21 cellular contexts compared by ENCODE assay signal in the genomic region with DNA sequence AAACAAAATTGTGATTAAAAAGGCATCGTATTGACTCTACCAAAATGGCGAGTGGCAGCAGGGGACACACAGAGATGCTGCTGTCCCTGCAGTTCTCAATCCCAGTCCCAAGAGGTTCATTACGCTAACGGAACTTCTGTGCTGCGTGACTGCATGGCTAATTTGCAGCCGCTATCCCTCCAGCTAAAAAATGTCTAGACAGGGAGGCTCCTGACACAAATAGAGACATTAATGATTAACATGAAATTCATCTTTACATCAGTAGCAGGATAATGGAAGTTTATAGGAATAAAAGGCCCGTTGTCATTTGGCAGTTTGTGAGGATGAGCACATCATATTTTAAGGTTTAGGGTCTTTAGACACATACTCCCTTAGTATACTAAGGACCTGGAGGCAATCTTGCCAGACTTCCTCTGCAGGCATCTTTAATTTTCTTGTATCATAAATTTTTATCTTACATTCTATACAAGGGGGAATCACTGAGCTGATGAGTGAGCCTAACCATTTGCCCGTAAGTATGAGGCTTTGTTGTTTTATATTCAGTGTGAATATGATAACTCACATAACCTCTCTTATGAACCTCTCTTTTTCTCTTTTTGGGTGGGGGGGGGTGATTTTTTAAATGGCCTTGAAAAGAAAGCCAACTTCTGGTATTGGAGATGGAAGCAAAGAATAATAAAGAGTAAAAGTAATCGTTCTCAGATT.
A peak's percentile ranks its signal among the peaks of the same experiment; 100 is the strongest.
DNase-seq lines count a peak whose midpoint lies in the region; ATAC-seq, FAIRE-seq and TF ChIP-seq lines count a peak whose summit lies in the region.
"Had no signal": no experiment of that assay in that cellular context is flagged by ENCODE, and none has a peak within 500 bp of the region (broad histone marks: within the 10 kb centered on the region; RNA-seq: fewer than 3 reads in every experiment).

No MANE protein-coding gene starts in this region.

- no peaks in the 10 kb centered on the region for H3K36me3 ChIP-seq in BE2C
- H3K36me3 ChIP-seq: MG63, SJCRH30 had no signal

- no peak overlapping the region for H3K27ac ChIP-seq in coronary artery
- H3K27ac ChIP-seq: C4-2B, SJCRH30 had no signal

- ATAC-seq in Right ventricle myocardium inferior: no peak
- ATAC-seq in HG03442 (IDR thresholded peaks at IDR 0.05; ENCODE audit: unreplicated experiment): no peak

- no peaks in the 10 kb centered on the region for H3K27me3 ChIP-seq in BE2C
- H3K27me3 ChIP-seq: SJCRH30 had no signal

- intact Hi-C loops in Right ventricle myocardium inferior (cut with DNase I): loop anchor here (10.0 kb wide), 1 partner anchor 507 kb away; no protein-coding TSS in a partner anchor

- no peak for TF ChIP-seq CTCF in BE2C (IDR thresholded peaks at IDR 0.05; ENCODE audit: low read depth, low read length)
- no peak for TF ChIP-seq CTCF in coronary artery (IDR thresholded peaks at IDR 0.05)

- H3K4me1 ChIP-seq in BE2C: no peaks in the 10 kb centered on the region
- H3K4me1 ChIP-seq: SJCRH30 had no signal

- no peak for FAIRE-seq in RCC 7860 (lab: Jason Lieb, UNC)
- FAIRE-seq: D721Med had no signal

- DNase-seq in BE2C: peak; percentile 38
- peak; percentile 19 for DNase-seq in RCC 7860 (ENCODE audit: low spot score)
- peak; percentile 75 for DNase-seq in glomerular visceral epithelial cell (ENCODE audit: extremely low spot score)
- DNase-seq in retina: peak; percentile 37
- no peak for DNase-seq in coronary artery (ENCODE audit: low spot score)
- no peak for DNase-seq in Right ventricle myocardium inferior (ENCODE audit: missing footprints)
- DNase-seq: CD8-positive, alpha-beta memory T cell; DMS79; Kasumi-1; MG63; NCI-H1048; NCI-H1436; NCI-H187 treated with DMSO at 0.1 percent for 48 hours; NCI-H226; NCI-H510A treated with DMSO at 0.1 percent for 48 hours; NCI-H774; NK-92 treated with Interleukin-12 subunit alpha and Interleukin-12 subunit beta, amount 100 ng/mL, for 24 hours; SJCRH30 had no signal

- peak overlapping the region; percentile 45 for H3K4me3 ChIP-seq in BE2C (ENCODE audit: low read depth, low read length)
- no peak overlapping the region for H3K4me3 ChIP-seq in coronary artery
- H3K4me3 ChIP-seq: MG63, SJCRH30 had no signal

- H3K9me3 ChIP-seq in BE2C: no peaks in the 10 kb centered on the region
- H3K9me3 ChIP-seq: MG63, SJCRH30 had no signal

Comparison
In these comparisons a context has a peak if more than half of its experiments do, and no peak if none do; other contexts are left out.
1. DNase-seq: peak in BE2C (single experiment), RCC 7860 (single experiment), glomerular visceral epithelial cell (single experiment) and retina (single experiment); none in coronary artery (single experiment) and Right ventricle myocardium inferior (single experiment).